ENCODE assay signal across 16 cellular contexts in genomic region chr12:124772467-124773170, GRCh38.
DNase-seq lines count a peak whose midpoint lies in the region; ATAC-seq and TF ChIP-seq lines count a peak whose summit lies in the region.
"Had no signal": no experiment of that assay in that cellular context is flagged by ENCODE, and none has a peak within 500 bp of the region (broad histone marks: within the 10 kb centered on the region; RNA-seq: fewer than 3 reads in every experiment).

No MANE protein-coding gene starts in this region.

- no peak for ATAC-seq in natural killer cell treated with Interleukin-12 subunit alpha and Interleukin-12 subunit beta and Interleukin-15 and Interleukin-18, amount 100 ng/mL, for 72 hours
- ATAC-seq in natural killer cell = no peak
- ATAC-seq in HCT116 = no peak
- ATAC-seq in stimulated activated memory B cell treated with anti-CD40 and anti-IgM and Interleukin-4, amounts not matched to agents 10 μg/mL and 1 μg/mL and 100 μg/mL, for 72 hours = no peak
- no peak for ATAC-seq in GM19324 (IDR thresholded peaks at IDR 0.05; ENCODE audit: low FRiP score, unreplicated experiment)
- ATAC-seq in HG03442 (IDR thresholded peaks at IDR 0.05; ENCODE audit: unreplicated experiment) = no peak
- no peak for ATAC-seq in HG03280 (IDR thresholded peaks at IDR 0.05; ENCODE audit: unreplicated experiment)

- H3K9ac ChIP-seq in HCT116 (ENCODE audit: low read length) (no peak overlapping the region), adipocyte (ENCODE audit: low read length) (peak overlapping the region; percentile 15)

- 0 out of 4 replicates have a peak overlapping the region, but pooled peaks of 1 of the 2 experiments have one; percentile 16 for H3K4me3 ChIP-seq in HCT116 (replicated peaks in 1 of 2; ENCODE audit: low read depth in 1 of 2, low read length in 2 of 2)
- no peak overlapping the region for H3K4me3 ChIP-seq in adipocyte (ENCODE audit: low read length)
- H3K4me3 ChIP-seq: breast epithelium, gastrocnemius medialis, SJCRH30, thoracic aorta had no signal

- H3K4me3 Mint-ChIP-seq in natural killer cell treated with Interleukin-12 subunit alpha and Interleukin-12 subunit beta and Interleukin-15 and Interleukin-18, amount 100 ng/mL, for 72 hours = peak overlapping the region; percentile 55
- no peak overlapping the region for H3K4me3 Mint-ChIP-seq in natural killer cell
- no peak overlapping the region for H3K4me3 Mint-ChIP-seq in stimulated activated memory B cell treated with anti-CD40 and anti-IgM and Interleukin-4, amounts not matched to agents 10 μg/mL and 1 μg/mL and 100 μg/mL, for 72 hours
- H3K4me3 Mint-ChIP-seq: activated naive CD4-positive, alpha-beta T cell treated with anti-CD3 and anti-CD28 coated beads for 36 hours had no signal

- H3K9me2 ChIP-seq in HCT116 (ENCODE audit: insufficient read depth) = no peaks in the 10 kb centered on the region

- no peaks in the 10 kb centered on the region for H3K79me2 ChIP-seq in HCT116 (ENCODE audit: insufficient read depth, low read length)

- CTCF ChIA-PET in HCT116 (lab: Charles Lee) = interaction anchor here (1.0 to 1.1 kb wide), 3 partner anchors 10 to 740 kb away, joined by 3 to 10 read pairs (median 9); no protein-coding TSS in a partner anchor

- H3K9me3 Mint-ChIP-seq in natural killer cell treated with Interleukin-12 subunit alpha and Interleukin-12 subunit beta and Interleukin-15 and Interleukin-18, amount 100 ng/mL, for 72 hours = no peaks in the 10 kb centered on the region
- H3K9me3 Mint-ChIP-seq in natural killer cell = no peaks in the 10 kb centered on the region
- H3K9me3 Mint-ChIP-seq in stimulated activated memory B cell treated with anti-CD40 and anti-IgM and Interleukin-4, amounts not matched to agents 10 μg/mL and 1 μg/mL and 100 μg/mL, for 72 hours = peaks cover 4% of the 10 kb centered on the region
- H3K9me3 Mint-ChIP-seq: IgD-negative memory B cell, nephron had no signal

- no peaks in the 10 kb centered on the region for H3K36me3 ChIP-seq in HCT116 (ENCODE audit: control insufficient read depth in 1 of 2, insufficient read depth in 2 of 2, low read length in 2 of 2)
- H3K36me3 ChIP-seq in adipocyte (ENCODE audit: control insufficient read depth, insufficient read depth, low read length, severe bottlenecking) = no peaks in the 10 kb centered on the region
- H3K36me3 ChIP-seq: breast epithelium, gastrocnemius medialis, SJCRH30, thoracic aorta had no signal

- RAD21 ChIA-PET in HCT116 (lab: Charles Lee; ENCODE audit: low non-redundant PET in 1 of 2, low total read pairs in 2 of 2, uncharacterized antibody in 2 of 2, unreplicated experiment in 2 of 2) = no interaction called here

- TF ChIP-seq RAD21 in HCT116 (IDR thresholded peaks at IDR 0.05; ENCODE audit: low read depth) = no peak

- no peaks in the 10 kb centered on the region for H4K20me1 ChIP-seq in HCT116 (ENCODE audit: insufficient read depth)

- peaks cover 6% of the 10 kb centered on the region for H3K36me3 Mint-ChIP-seq in natural killer cell treated with Interleukin-12 subunit alpha and Interleukin-12 subunit beta and Interleukin-15 and Interleukin-18, amount 100 ng/mL, for 72 hours
- H3K36me3 Mint-ChIP-seq in natural killer cell = no peaks in the 10 kb centered on the region
- no peaks in the 10 kb centered on the region for H3K36me3 Mint-ChIP-seq in stimulated activated memory B cell treated with anti-CD40 and anti-IgM and Interleukin-4, amounts not matched to agents 10 μg/mL and 1 μg/mL and 100 μg/mL, for 72 hours
- H3K36me3 Mint-ChIP-seq: IgD-negative memory B cell had no signal

- peak overlapping the region; percentile 61 for H3K4me2 ChIP-seq in HCT116 (ENCODE audit: low read length)

- H3K4me1 ChIP-seq in HCT116 (ENCODE audit: control insufficient read depth in 1 of 2, insufficient read depth in 2 of 2, low read length in 2 of 2) (peaks cover 0 to 8% of the 10 kb centered on the region in 2 experiments; a peak in 1 of 4 replicates), adipocyte (ENCODE audit: control insufficient read depth, insufficient read depth, low read length) (peaks cover 70% of the 10 kb centered on the region)

- no peak overlapping the region for H2AFZ ChIP-seq in HCT116 (ENCODE audit: low read depth, low read length, poor library complexity, severe bottlenecking)

- H3K27me3 ChIP-seq in HCT116 (ENCODE audit: insufficient read depth, low read length) (no peaks in the 10 kb centered on the region), adipocyte (replicated peaks; ENCODE audit: control insufficient read depth, insufficient read depth, low read length) (no peaks in the 10 kb centered on the region)
- H3K27me3 ChIP-seq: breast epithelium, gastrocnemius medialis, SJCRH30 had no signal

- H3K27ac Mint-ChIP-seq in natural killer cell treated with Interleukin-12 subunit alpha and Interleukin-12 subunit beta and Interleukin-15 and Interleukin-18, amount 100 ng/mL, for 72 hours = peak overlapping the region; percentile 84 to 97
- no peak overlapping the region for H3K27ac Mint-ChIP-seq in natural killer cell
- H3K27ac Mint-ChIP-seq in stimulated activated memory B cell treated with anti-CD40 and anti-IgM and Interleukin-4, amounts not matched to agents 10 μg/mL and 1 μg/mL and 100 μg/mL, for 72 hours = peak overlapping the region; percentile 59
- H3K27ac Mint-ChIP-seq: activated naive CD4-positive, alpha-beta T cell treated with anti-CD3 and anti-CD28 coated beads for 36 hours had no signal

- H3K27me3 Mint-ChIP-seq in natural killer cell treated with Interleukin-12 subunit alpha and Interleukin-12 subunit beta and Interleukin-15 and Interleukin-18, amount 100 ng/mL, for 72 hours = peaks cover 0 to 21% of the 10 kb centered on the region in 2 donors
- peaks cover 28% of the 10 kb centered on the region in 2 donors for H3K27me3 Mint-ChIP-seq in natural killer cell (ENCODE audit: low read depth in 2 of 2)
- peaks cover 34% of the 10 kb centered on the region for H3K27me3 Mint-ChIP-seq in stimulated activated memory B cell treated with anti-CD40 and anti-IgM and Interleukin-4, amounts not matched to agents 10 μg/mL and 1 μg/mL and 100 μg/mL, for 72 hours

- peaks cover 23 to 43% of the 10 kb centered on the region in 2 donors for H3K4me1 Mint-ChIP-seq in natural killer cell treated with Interleukin-12 subunit alpha and Interleukin-12 subunit beta and Interleukin-15 and Interleukin-18, amount 100 ng/mL, for 72 hours (ENCODE audit: low read depth in 2 of 2)
- peaks cover 5 to 11% of the 10 kb centered on the region in 2 donors for H3K4me1 Mint-ChIP-seq in natural killer cell
- H3K4me1 Mint-ChIP-seq in stimulated activated memory B cell treated with anti-CD40 and anti-IgM and Interleukin-4, amounts not matched to agents 10 μg/mL and 1 μg/mL and 100 μg/mL, for 72 hours = peaks cover 59% of the 10 kb centered on the region

- H3K9me3 ChIP-seq in HCT116 (ENCODE audit: control insufficient read depth in 1 of 2, insufficient read depth in 1 of 2, low read depth in 1 of 2, low read length in 2 of 2) = no peaks in the 10 kb centered on the region
- no peaks in the 10 kb centered on the region for H3K9me3 ChIP-seq in adipocyte (ENCODE audit: control insufficient read depth, low read length)
- H3K9me3 ChIP-seq: breast epithelium, gastrocnemius medialis, SJCRH30, thoracic aorta had no signal

- intact Hi-C loops in natural killer cell (cut with micrococcal nuclease) = loop anchor here (1.0 kb wide), 1 partner anchor 736 kb away; no protein-coding TSS in a partner anchor
- intact Hi-C loops in HCT116 (cut with micrococcal nuclease) = loop anchor here (5.0 kb wide), 1 partner anchor 440 kb away; no protein-coding TSS in a partner anchor

- TF ChIP-seq CTCF in natural killer cell (IDR thresholded peaks at IDR 0.05) = no peak
- TF ChIP-seq CTCF in HCT116 (IDR thresholded peaks at IDR 0.05 in 2 of 3, conservative IDR thresholded peaks at IDR 0.05 in 1 of 3; ENCODE audit: borderline replicate concordance in 1 of 3, insufficient read depth in 1 of 3, low read depth in 2 of 3, low read length in 2 of 3) = no peak

- POLR2A ChIA-PET in HCT116 (lab: Charles Lee) = no interaction called here

- H3K27ac ChIP-seq in HCT116 (ENCODE audit: low read depth, low read length) = no peak overlapping the region
- H3K27ac ChIP-seq: breast epithelium, C4-2B, gastrocnemius medialis, SJCRH30, thoracic aorta had no signal

- DNase-seq in natural killer cell treated with Interleukin-12 subunit alpha and Interleukin-12 subunit beta and Interleukin-15 and Interleukin-18, amount 100 ng/mL, for 72 hours (ENCODE audit: low spot score) = no peak
- DNase-seq in natural killer cell (no peak), HCT116 (ENCODE audit: low read depth, low spot score) (no peak), adipocyte (ENCODE audit: low read depth) (no peak)

- no TSS peak for BruUV-seq in HCT116 (replicated peaks; lab: Mats Ljungman, UMichigan)

- TF ChIP-seq POLR2A in HCT116 (IDR thresholded peaks at IDR 0.05; ENCODE audit: borderline replicate concordance, extremely low read depth, insufficient read depth, insufficient read length) = no peak

TF ChIP-seq in HCT116, 20 proteins besides CTCF, POLR2A, EP300 and RAD21 (continues in another document):
- TF ChIP-seq CEBPB (IDR thresholded peaks at IDR 0.05; ENCODE audit: low read depth) (no peak), FOSL1 (IDR thresholded peaks at IDR 0.05; ENCODE audit: low read depth) (no peak), ATF3 (IDR thresholded peaks at IDR 0.05) (no peak), JUND (IDR thresholded peaks at IDR 0.05) (no peak), ZBTB33 (IDR thresholded peaks at IDR 0.05; ENCODE audit: extremely low read depth, insufficient replicate concordance, low read length) (no peak), MAX (IDR thresholded peaks at IDR 0.05) (no peak)

Comparison
In these comparisons a context has a peak if more than half of its experiments do, and no peak if none do; other contexts are left out.
1. H3K27ac Mint-ChIP-seq: peak in natural killer cell treated with Interleukin-12 subunit alpha and Interleukin-12 subunit beta and Interleukin-15 and Interleukin-18, amount 100 ng/mL, for 72 hours (2 of 2) and stimulated activated memory B cell treated with anti-CD40 and anti-IgM and Interleukin-4, amounts not matched to agents 10 μg/mL and 1 μg/mL and 100 μg/mL, for 72 hours (single experiment); none in natural killer cell (0 of 2).